ENCODE assay signal across 1 cellular context in the genomic region with DNA sequence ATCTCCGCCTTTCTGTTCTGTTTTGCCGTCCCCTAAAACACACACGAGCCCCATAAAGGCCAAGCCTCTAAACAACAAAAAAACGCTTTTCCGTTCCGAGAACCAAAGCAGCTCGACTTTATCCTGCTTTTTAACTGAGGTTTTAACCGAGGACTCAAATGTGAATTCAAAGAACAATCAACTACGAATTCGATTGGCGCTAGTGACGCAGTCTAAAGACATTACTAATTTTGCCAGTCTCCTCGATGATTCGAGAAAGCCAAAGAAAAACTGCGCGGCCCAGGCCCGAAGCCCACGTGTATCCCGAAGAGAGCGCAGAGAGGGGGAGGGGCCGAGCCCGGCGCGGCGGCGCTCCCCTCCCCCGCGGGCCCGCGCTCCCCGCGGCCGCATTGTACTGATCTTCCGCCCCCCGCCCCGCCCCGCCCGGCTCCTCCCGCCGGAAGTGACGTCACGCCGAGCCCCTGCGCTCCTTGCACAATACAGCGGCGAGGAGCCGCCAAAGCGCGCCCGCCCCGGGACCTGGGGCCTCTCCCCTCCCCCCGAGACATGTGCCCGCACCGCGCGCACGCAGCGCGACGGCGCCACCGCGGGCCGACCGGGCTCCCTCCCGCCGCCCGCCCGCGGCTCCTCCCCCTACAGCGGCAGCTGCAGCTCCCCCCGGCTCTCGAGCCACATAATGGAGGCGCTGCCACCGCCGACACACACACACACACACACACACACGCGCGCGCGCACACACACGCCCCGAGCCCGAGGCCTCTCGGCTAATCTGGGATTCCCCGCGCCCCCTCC.
A peak's percentile ranks its signal among the peaks of the same experiment; 100 is the strongest.
TF ChIP-seq lines count a peak whose summit lies in the region.

No MANE protein-coding gene starts in this region.

TF ChIP-seq in K562, 482 proteins besides CTCF, POLR2A, EP300 and RAD21 (continued from another document and continues in another):
- TF ChIP-seq NFIC (IDR thresholded peaks at IDR 0.05) (peak; percentile 26; the same call in 1 of the 2 replicates), JUND (IDR thresholded peaks at IDR 0.05; ENCODE audit: borderline replicate concordance, low read depth, low read length) (peak; percentile 92), JUND (tag; IDR thresholded peaks at IDR 0.05; ENCODE audit: borderline replicate concordance, low read depth, low read length) (peak; percentile 73; the same call in 1 of the 3 replicates), HCFC1 (IDR thresholded peaks at IDR 0.05; ENCODE audit: low read depth, low read length) (peak; percentile 61), HNRNPK (IDR thresholded peaks at IDR 0.05; ENCODE audit: low read depth, low read length, poor library complexity, severe bottlenecking) (peak; percentile 91), L3MBTL2 (IDR thresholded peaks at IDR 0.05) (peak; percentile 92), ZBTB1 (CRISPR knock-in tag; IDR thresholded peaks at IDR 0.05; ENCODE audit: borderline replicate concordance, low read depth) (peak; percentile 95), ATF2 (CRISPR knock-in tag; IDR thresholded peaks at IDR 0.05) (0 out of 2 replicates have a peak, but pooled peaks have one; percentile 20), FOXA1 (IDR thresholded peaks at IDR 0.05; ENCODE audit: borderline replicate concordance) (peak; percentile 14; the same call in 1 of the 2 replicates), EGR1 (conservative IDR thresholded peaks at IDR 0.05) (no peak; the same call in 1 of the 2 replicates), KDM5B (IDR thresholded peaks at IDR 0.05; ENCODE audit: insufficient replicate concordance, low read depth, low read length) (peak; percentile 56), SRSF1 (IDR thresholded peaks at IDR 0.05; ENCODE audit: low read depth, low read length) (no peak), HNRNPL (IDR thresholded peaks at IDR 0.05; ENCODE audit: low read depth, low read length) (peak; percentile 43; the same call in 1 of the 2 replicates), ZNF282 (CRISPR knock-in tag; IDR thresholded peaks at IDR 0.05) (no peak), AFF1 (IDR thresholded peaks at IDR 0.05; ENCODE audit: low read depth in 1 of 2, partially characterized antibody in 2 of 2) (no peak), TEAD1 (CRISPR knock-in tag; IDR thresholded peaks at IDR 0.05) (peak; percentile 4 to 27; a peak in 2 of 4 replicates), ZNF444 (CRISPR knock-in tag; IDR thresholded peaks at IDR 0.05) (peak; percentile 84; the same call in 1 of the 2 replicates), NONO (IDR thresholded peaks at IDR 0.05; ENCODE audit: low read depth in 2 of 2, low read length in 1 of 2) (peak in 1 of 2 experiments; percentile 75; a peak in 2 of 4 replicates), ZBTB17 (CRISPR knock-in tag; IDR thresholded peaks at IDR 0.05) (peak; percentile 19; the same call in 1 of the 2 replicates), LEF1 (IDR thresholded peaks at IDR 0.05) (peak; percentile 25; the same call in 1 of the 2 replicates), ZNF639 (CRISPR knock-in tag; conservative IDR thresholded peaks at IDR 0.05 in 1 of 2, IDR thresholded peaks at IDR 0.05 in 1 of 2) (peak in 1 of 2 experiments; percentile 100; a peak in 2 of 4 replicates), ZNF740 (CRISPR knock-in tag; IDR thresholded peaks at IDR 0.05) (peak; percentile 80), ZNF740 (tag; IDR thresholded peaks at IDR 0.05) (peak in 1 of 2 experiments; percentile 80; a peak in 1 of 4 replicates), ARID1B (IDR thresholded peaks at IDR 0.05) (0 out of 2 replicates have a peak, but pooled peaks have one; percentile 20), DIDO1 (tag; IDR thresholded peaks at IDR 0.05; ENCODE audit: low read depth) (no peak), SMAD1 (IDR thresholded peaks at IDR 0.05; ENCODE audit: low read depth, low read length, partially characterized antibody) (peak; percentile 63), NR2C2 (CRISPR knock-in tag; IDR thresholded peaks at IDR 0.05) (0 out of 2 replicates have a peak, but pooled peaks have one; percentile 20), NR2C2 (tag; IDR thresholded peaks at IDR 0.05) (peak; percentile 39; the same call in 1 of the 2 replicates), JUN (IDR thresholded peaks at IDR 0.05; ENCODE audit: borderline replicate concordance, low read depth, low read length) (peak; percentile 68), JUN (CRISPR knock-in tag; IDR thresholded peaks at IDR 0.05; ENCODE audit: borderline replicate concordance) (no peak), CBFA2T2 (conservative IDR thresholded peaks at IDR 0.05) (no peak; the same call in 1 of the 2 replicates), POLR2G (IDR thresholded peaks at IDR 0.05; ENCODE audit: low read depth, low read length) (peak; percentile 88), JUNB (CRISPR knock-in tag; conservative IDR thresholded peaks at IDR 0.05) (0 out of 2 replicates have a peak, but pooled peaks have one; percentile 14), TAF1 (IDR thresholded peaks at IDR 0.05; ENCODE audit: control insufficient read depth, extremely low read depth, insufficient read depth, low read length, severe bottlenecking) (peak; percentile 82), KLF16 (IDR thresholded peaks at IDR 0.05) (no peak), ETV6 (IDR thresholded peaks at IDR 0.05; ENCODE audit: borderline replicate concordance in 1 of 2, low read depth in 2 of 2, low read length in 1 of 2) (0 out of 4 replicates have a peak, but pooled peaks of 1 of the 2 experiments have one; percentile 20), ETV6 (CRISPR knock-in tag; IDR thresholded peaks at IDR 0.05; ENCODE audit: borderline replicate concordance) (no peak), RB1 (IDR thresholded peaks at IDR 0.05; ENCODE audit: low read depth) (peak; percentile 98), MXI1 (IDR thresholded peaks at IDR 0.05; ENCODE audit: low read depth, low read length) (peak; percentile 97), MAZ (CRISPR knock-in tag; conservative IDR thresholded peaks at IDR 0.05 in 1 of 2, IDR thresholded peaks at IDR 0.05 in 1 of 2) (peak; percentile 72 to 94; a peak in 3 of 4 replicates), PHB2 (IDR thresholded peaks at IDR 0.05; ENCODE audit: low read depth) (0 out of 2 replicates have a peak, but pooled peaks have one; percentile 3), RBM22 (IDR thresholded peaks at IDR 0.05; ENCODE audit: low read depth, low read length, poor library complexity, severe bottlenecking) (no peak), ZNF311 (CRISPR knock-in tag; IDR thresholded peaks at IDR 0.05) (no peak), ZSCAN32 (CRISPR knock-in tag; IDR thresholded peaks at IDR 0.05) (0 out of 2 replicates have a peak, but pooled peaks have one; percentile 6), FOSL1 (tag; conservative IDR thresholded peaks at IDR 0.05) (peak; percentile 44; the same call in 1 of the 2 replicates)
- TF ChIP-seq, protein P1, sequence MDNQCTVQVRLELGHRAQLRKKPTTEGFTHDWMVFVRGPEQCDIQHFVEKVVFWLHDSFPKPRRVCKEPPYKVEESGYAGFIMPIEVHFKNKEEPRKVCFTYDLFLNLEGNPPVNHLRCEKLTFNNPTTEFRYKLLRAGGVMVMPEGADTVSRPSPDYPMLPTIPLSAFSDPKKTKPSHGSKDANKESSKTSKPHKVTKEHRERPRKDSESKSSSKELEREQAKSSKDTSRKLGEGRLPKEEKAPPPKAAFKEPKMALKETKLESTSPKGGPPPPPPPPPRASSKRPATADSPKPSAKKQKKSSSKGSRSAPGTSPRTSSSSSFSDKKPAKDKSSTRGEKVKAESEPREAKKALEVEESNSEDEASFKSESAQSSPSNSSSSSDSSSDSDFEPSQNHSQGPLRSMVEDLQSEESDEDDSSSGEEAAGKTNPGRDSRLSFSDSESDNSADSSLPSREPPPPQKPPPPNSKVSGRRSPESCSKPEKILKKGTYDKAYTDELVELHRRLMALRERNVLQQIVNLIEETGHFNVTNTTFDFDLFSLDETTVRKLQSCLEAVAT (IDR thresholded peaks at IDR 0.05): peak; percentile 23 to 71; a peak in 1 of 4 replicates
- TF ChIP-seq, protein P2, sequence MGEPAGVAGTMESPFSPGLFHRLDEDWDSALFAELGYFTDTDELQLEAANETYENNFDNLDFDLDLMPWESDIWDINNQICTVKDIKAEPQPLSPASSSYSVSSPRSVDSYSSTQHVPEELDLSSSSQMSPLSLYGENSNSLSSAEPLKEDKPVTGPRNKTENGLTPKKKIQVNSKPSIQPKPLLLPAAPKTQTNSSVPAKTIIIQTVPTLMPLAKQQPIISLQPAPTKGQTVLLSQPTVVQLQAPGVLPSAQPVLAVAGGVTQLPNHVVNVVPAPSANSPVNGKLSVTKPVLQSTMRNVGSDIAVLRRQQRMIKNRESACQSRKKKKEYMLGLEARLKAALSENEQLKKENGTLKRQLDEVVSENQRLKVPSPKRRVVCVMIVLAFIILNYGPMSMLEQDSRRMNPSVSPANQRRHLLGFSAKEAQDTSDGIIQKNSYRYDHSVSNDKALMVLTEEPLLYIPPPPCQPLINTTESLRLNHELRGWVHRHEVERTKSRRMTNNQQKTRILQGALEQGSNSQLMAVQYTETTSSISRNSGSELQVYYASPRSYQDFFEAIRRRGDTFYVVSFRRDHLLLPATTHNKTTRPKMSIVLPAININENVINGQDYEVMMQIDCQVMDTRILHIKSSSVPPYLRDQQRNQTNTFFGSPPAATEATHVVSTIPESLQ (CRISPR knock-in tag; IDR thresholded peaks at IDR 0.05): no peak
- TF ChIP-seq, protein P3, sequence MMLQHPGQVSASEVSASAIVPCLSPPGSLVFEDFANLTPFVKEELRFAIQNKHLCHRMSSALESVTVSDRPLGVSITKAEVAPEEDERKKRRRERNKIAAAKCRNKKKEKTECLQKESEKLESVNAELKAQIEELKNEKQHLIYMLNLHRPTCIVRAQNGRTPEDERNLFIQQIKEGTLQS (IDR thresholded peaks at IDR 0.05): peak; percentile 75
- TF ChIP-seq, protein P3 (CRISPR knock-in tag; conservative IDR thresholded peaks at IDR 0.05): no peak
